8 cellular contexts compared by ENCODE assay signal in the genomic region with DNA sequence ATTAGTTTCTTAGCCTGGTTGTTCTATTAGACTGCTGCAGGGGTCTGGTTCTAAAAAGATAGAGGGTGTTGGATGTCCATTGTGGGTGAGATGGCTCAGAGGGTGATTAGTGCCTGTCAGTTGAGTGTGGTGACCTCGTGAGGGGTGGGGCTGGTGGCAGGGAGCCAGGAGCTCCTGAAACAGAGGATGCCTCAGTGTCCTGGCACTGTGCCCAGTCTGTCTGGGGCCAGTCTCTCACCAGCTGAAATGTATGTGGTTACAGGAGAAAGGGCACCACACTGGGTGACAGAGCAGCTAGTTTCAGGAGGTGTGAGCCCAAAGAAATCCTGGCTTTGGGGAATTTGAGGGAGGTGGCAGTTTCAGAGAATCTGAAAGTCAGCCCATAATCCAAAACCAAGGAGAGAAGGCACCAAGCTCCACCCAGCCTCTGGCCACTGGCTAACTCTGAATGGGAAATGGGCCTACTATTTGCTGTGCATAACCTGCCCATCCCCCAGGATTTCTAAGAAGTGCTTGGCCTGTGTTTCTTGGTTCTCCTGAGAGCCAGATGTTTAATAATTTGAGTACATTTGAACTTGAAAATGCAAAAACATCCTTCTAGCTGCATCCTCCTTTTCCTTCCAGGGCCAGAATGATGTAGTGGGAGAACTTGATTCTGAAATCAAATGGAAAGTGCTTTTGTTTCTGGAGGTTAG.
A peak's percentile ranks its signal among the peaks of the same experiment; 100 is the strongest.
DNase-seq lines count a peak whose midpoint lies in the region; ATAC-seq, FAIRE-seq and TF ChIP-seq lines count a peak whose summit lies in the region.

No MANE protein-coding gene starts in this region.

- no peaks in the 10 kb centered on the region for H4K20me1 ChIP-seq in BLaER1 treated with 17β-estradiol and CSF1 and Interleukin-3, amounts not matched to agents 10 nM and 100 nM

- H3K4me1 Mint-ChIP-seq in activated naive CD8-positive, alpha-beta T cell treated with anti-CD3 and anti-CD28 coated beads for 36 hours: peaks cover 25% of the 10 kb centered on the region

- peak; percentile 84 for ATAC-seq in GM19438 (IDR thresholded peaks at IDR 0.05; ENCODE audit: low read depth, unreplicated experiment)
- peak; percentile 25 for ATAC-seq in left lung
- ATAC-seq in GM19023 (IDR thresholded peaks at IDR 0.05; ENCODE audit: unreplicated experiment): no peak

- H3K36me3 Mint-ChIP-seq in activated naive CD8-positive, alpha-beta T cell treated with anti-CD3 and anti-CD28 coated beads for 36 hours: peaks cover 7% of the 10 kb centered on the region

- peaks cover 0 to 9% (median 0%) of the 10 kb centered on the region in 11 experiments; a peak in 4 of 22 replicates for H3K36me3 ChIP-seq in BLaER1 treated with 17β-estradiol and CSF1 and Interleukin-3, amounts not matched to agents 10 nM and 100 nM
- no peaks in the 10 kb centered on the region for H3K36me3 ChIP-seq in left lung

- H3K4me2 ChIP-seq in BLaER1 treated with 17β-estradiol and CSF1 and Interleukin-3, amounts not matched to agents 10 nM and 100 nM: peak overlapping the region; percentile 52 to 73 (median 64)

- H3K4me3 Mint-ChIP-seq in activated naive CD8-positive, alpha-beta T cell treated with anti-CD3 and anti-CD28 coated beads for 36 hours: no peak overlapping the region

- peak; percentile 77 for FAIRE-seq in urothelium cell line (lab: Jason Lieb, UNC)

- peak overlapping the region in 1 of 11 experiments; percentile 29; a peak in 2 of 22 replicates for H3K9ac ChIP-seq in BLaER1 treated with 17β-estradiol and CSF1 and Interleukin-3, amounts not matched to agents 10 nM and 100 nM

- H3K27me3 ChIP-seq in BLaER1 treated with 17β-estradiol and CSF1 and Interleukin-3, amounts not matched to agents 10 nM and 100 nM: no peaks in the 10 kb centered on the region
- no peaks in the 10 kb centered on the region for H3K27me3 ChIP-seq in left lung

- peaks cover 16% of the 10 kb centered on the region for H3K9me3 Mint-ChIP-seq in activated naive CD8-positive, alpha-beta T cell treated with anti-CD3 and anti-CD28 coated beads for 36 hours

- peaks cover 35 to 45% (median 42%) of the 10 kb centered on the region in 11 experiments for H3K9me3 ChIP-seq in BLaER1 treated with 17β-estradiol and CSF1 and Interleukin-3, amounts not matched to agents 10 nM and 100 nM (replicated peaks in 1 of 11)
- H3K9me3 ChIP-seq in left lung: peaks cover 0 to 12% of the 10 kb centered on the region in 2 donors

- no peak for TF ChIP-seq CTCF in left lung (IDR thresholded peaks at IDR 0.05)

- peaks cover 35 to 62% (median 46%) of the 10 kb centered on the region in 10 experiments for H3K4me1 ChIP-seq in BLaER1 treated with 17β-estradiol and CSF1 and Interleukin-3, amounts not matched to agents 10 nM and 100 nM
- H3K4me1 ChIP-seq in left lung: peaks cover 9 to 31% of the 10 kb centered on the region in 2 donors

- H3K27ac Mint-ChIP-seq in activated naive CD8-positive, alpha-beta T cell treated with anti-CD3 and anti-CD28 coated beads for 36 hours: peak overlapping the region; percentile 43

- no peak overlapping the region for H3K4me3 ChIP-seq in BLaER1 treated with 17β-estradiol and CSF1 and Interleukin-3, amounts not matched to agents 10 nM and 100 nM
- H3K4me3 ChIP-seq in left lung: no peak overlapping the region

- intact Hi-C loops in left lung (cut with DNase I): no loop called here

- no peaks in the 10 kb centered on the region for H3K27me3 Mint-ChIP-seq in activated naive CD8-positive, alpha-beta T cell treated with anti-CD3 and anti-CD28 coated beads for 36 hours

- DNase-seq in HT1080 (ENCODE audit: low read depth) (peak; percentile 83), NOMO-1 (lab: John Stamatoyannopoulos, UW; ENCODE audit: unreplicated experiment in 2 of 2) (peak; percentile 39 to 48), left lung (peak in 1 of 2 donors; percentile 81), urothelium cell line (ENCODE audit: low spot score) (peak; percentile 87)
- DNase-seq in activated naive CD8-positive, alpha-beta T cell treated with anti-CD3 and anti-CD28 coated beads for 36 hours: peak; percentile 71

- H3K27ac ChIP-seq in BLaER1 treated with 17β-estradiol and CSF1 and Interleukin-3, amounts not matched to agents 10 nM and 100 nM: peak overlapping the region in 8 of 11 experiments; percentile 4 to 55 (median 20); a peak in 11 of 22 replicates
- no peak overlapping the region for H3K27ac ChIP-seq in left lung

Comparison
In these comparisons a context has a peak if more than half of its experiments do, and no peak if none do; other contexts are left out.
1. H3K27ac ChIP-seq: peak in BLaER1 treated with 17β-estradiol and CSF1 and Interleukin-3, amounts not matched to agents 10 nM and 100 nM (8 of 11); none in left lung (0 of 2).